Comparison of ENCODE assay signal across 17 cellular contexts in the genomic region with DNA sequence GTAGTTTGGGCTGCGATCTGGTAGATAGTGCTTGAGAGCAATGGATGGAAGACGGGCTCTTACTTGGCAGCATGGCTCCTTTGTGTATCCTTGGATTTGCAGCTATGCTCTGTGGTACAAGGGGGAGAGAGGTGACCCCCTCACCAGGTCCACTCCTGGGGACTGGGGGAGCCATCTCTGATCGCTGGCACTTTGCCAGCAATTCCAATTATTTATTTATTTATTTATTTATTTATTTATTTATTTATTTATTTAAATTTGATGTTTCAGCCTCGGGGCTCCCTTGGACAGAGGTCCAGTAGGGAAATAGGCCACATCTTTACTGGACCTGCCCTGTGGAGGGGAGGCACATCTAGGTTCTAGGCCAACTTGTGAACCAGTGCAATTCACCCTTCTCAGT. TPM values are rescaled to one million over a fixed set of nuclear protein-coding genes. Genes with fewer than 3 reads are reported as not detected.
DNase-seq lines count a peak whose midpoint lies in the region; ATAC-seq, FAIRE-seq and TF ChIP-seq lines count a peak whose summit lies in the region.
"Had no signal": no experiment of that assay in that cellular context is flagged by ENCODE, and none has a peak within 500 bp of the region (broad histone marks: within the 10 kb centered on the region; RNA-seq: fewer than 3 reads in every experiment).

No MANE protein-coding gene starts in this region.

- 77% methylated on average over 3 of the region's 4 CpGs for WGBS in HepG2 (ENCODE audit: low lambda C conversion rate)
- 61% methylated on average over 4 of the region's 4 CpGs for WGBS in right lobe of liver (ENCODE audit: insufficient coverage, low coverage, low lambda C conversion rate, missing lambda C conversion rate)

- DNase-seq in HepG2 (ENCODE audit: low spot score) (no peak), right lobe of liver (no peak), cerebellum (ENCODE audit: low spot score) (peak; percentile 5), osteoblast (ENCODE audit: insufficient read length, low spot score, missing footprints) (no peak), H54 (ENCODE audit: insufficient read length, low spot score) (no peak), left lobe of liver (ENCODE audit: low spot score) (no peak)
- DNase-seq in stimulated activated CD4-positive, alpha-beta T cell treated with anti-CD3 and anti-CD28 coated beads, Interleukin-1b, Interleukin-23, amount 100 ng/mL, for 48 hours: no peak
- DNase-seq: 8988T; Calu3; CD8-positive, alpha-beta T cell; DMS79 treated with DMSO at 0.1 percent for 48 hours; GF-D8; GOT3; IMR-90 had no signal

- BruUV-seq in HepG2 (replicated peaks; lab: Mats Ljungman, UMichigan): no TSS peak

- CTCF ChIA-PET in HepG2 (lab: Yijun Ruan, JAX; ENCODE audit: low intra/inter-chr PET ratio, low total read pairs): no interaction called here

- no peaks in the 10 kb centered on the region for H4K20me1 ChIP-seq in HepG2 (ENCODE audit: insufficient read depth, low read length)
- H4K20me1 ChIP-seq in osteoblast (ENCODE audit: insufficient read depth, low read length): no peaks in the 10 kb centered on the region

- H3K36me3 ChIP-seq in HepG2 (replicated peaks in 1 of 2; ENCODE audit: control insufficient read depth in 1 of 2, insufficient read depth in 2 of 2, low read length in 2 of 2) (no peaks in the 10 kb centered on the region; a peak in 1 of 5 replicates), right lobe of liver (no peaks in the 10 kb centered on the region), osteoblast (ENCODE audit: insufficient read depth, low read length) (no peaks in the 10 kb centered on the region)
- H3K36me3 ChIP-seq: BLaER1 treated with 17β-estradiol and CSF1 and Interleukin-3, amounts not matched to agents 10 nM and 100 nM; HAP-1 had no signal

- H3K9ac ChIP-seq in HepG2 (ENCODE audit: insufficient read depth, low read depth, low read length): no peak overlapping the region
- H3K9ac ChIP-seq: BLaER1 treated with 17β-estradiol and CSF1 and Interleukin-3, amounts not matched to agents 10 nM and 100 nM had no signal

- POLR2A ChIA-PET in HepG2 (lab: Yijun Ruan, JAX): no interaction called here

- TF ChIP-seq EP300 in HepG2 (IDR thresholded peaks at IDR 0.05; ENCODE audit: low read depth in 2 of 2, low read length in 2 of 2) (no peak), HepG2 (CRISPR knock-in tag; IDR thresholded peaks at IDR 0.05; ENCODE audit: borderline replicate concordance) (no peak)

- H3K4me1 ChIP-seq in HepG2 (ENCODE audit: insufficient read depth, low read length): peaks cover 35% of the 10 kb centered on the region
- H3K4me1 ChIP-seq in right lobe of liver: peaks cover 0 to 4% (median 0%) of the 10 kb centered on the region in 4 donors
- peaks cover 25% of the 10 kb centered on the region for H3K4me1 ChIP-seq in osteoblast (ENCODE audit: insufficient read depth, low read length)

- intact Hi-C loops in HepG2 (cut with micrococcal nuclease; ENCODE audit: unreplicated experiment) (no loop called here), right lobe of liver (cut with DNase I) (no loop called here)

- in situ Hi-C loops in HepG2 (cut with HindIII; ENCODE audit: extremely low pct_ligation_motif_present, low pct_unique_long_range_greater_than_20kb): no loop called here

- H3K27me3 ChIP-seq in HepG2 (ENCODE audit: control insufficient read depth in 1 of 2, insufficient read depth in 2 of 2, low read length in 2 of 2): no peaks in the 10 kb centered on the region
- H3K27me3 ChIP-seq in right lobe of liver: no peaks in the 10 kb centered on the region
- no peaks in the 10 kb centered on the region for H3K27me3 ChIP-seq in osteoblast (ENCODE audit: insufficient read depth, low read length)

- FAIRE-seq in HepG2 (lab: Jason Lieb, UNC): no peak
- no peak for FAIRE-seq in H54 (lab: Jason Lieb, UNC)

- H3K9me3 ChIP-seq in HepG2 (ENCODE audit: low read length): peaks cover 8% of the 10 kb centered on the region; the same call in 1 of the 2 replicates
- H3K9me3 ChIP-seq in right lobe of liver: no peaks in the 10 kb centered on the region
- H3K9me3 ChIP-seq in osteoblast (ENCODE audit: low read depth, low read length): no peaks in the 10 kb centered on the region

- H3K79me2 ChIP-seq in HepG2 (ENCODE audit: insufficient read depth, low read length): no peaks in the 10 kb centered on the region
- H3K79me2 ChIP-seq in osteoblast (ENCODE audit: insufficient read depth, low read length): no peaks in the 10 kb centered on the region

- no peak overlapping the region for H3K4me3 ChIP-seq in HepG2 (replicated peaks in 1 of 3; ENCODE audit: insufficient read depth in 1 of 3, low read depth in 2 of 3, low read length in 3 of 3)
- H3K4me3 ChIP-seq in right lobe of liver: no peak overlapping the region
- no peak overlapping the region for H3K4me3 ChIP-seq in osteoblast (ENCODE audit: insufficient read depth, low read length)
- H3K4me3 ChIP-seq: BLaER1 treated with 17β-estradiol and CSF1 and Interleukin-3, amounts not matched to agents 10 nM and 100 nM; HAP-1 had no signal

- no peak for TF ChIP-seq POLR2A in HepG2 (IDR thresholded peaks at IDR 0.05; ENCODE audit: insufficient read depth in 1 of 2, low read depth in 2 of 2, low read length in 2 of 2)
- no peak for TF ChIP-seq POLR2A in right lobe of liver (IDR thresholded peaks at IDR 0.05)
- TF ChIP-seq POLR2A in H54 (IDR thresholded peaks at IDR 0.05; ENCODE audit: low read depth, low read length): no peak

- no peak for ATAC-seq in HepG2
- no peak for ATAC-seq in right lobe of liver
- ATAC-seq in left lobe of liver: no peak
- ATAC-seq: CD8-positive, alpha-beta T cell had no signal

- H2AFZ ChIP-seq in HepG2 (ENCODE audit: low read length) (no peak overlapping the region), osteoblast (ENCODE audit: low read length) (no peak overlapping the region)

- no peak for TF ChIP-seq CTCF in HepG2 (CRISPR knock-in tag; IDR thresholded peaks at IDR 0.05)
- no peak for TF ChIP-seq CTCF in right lobe of liver (IDR thresholded peaks at IDR 0.05)
- TF ChIP-seq CTCF in osteoblast (IDR thresholded peaks at IDR 0.05; ENCODE audit: extremely low read depth, low read depth, low read length): no peak

- no peak for TF ChIP-seq RAD21 in HepG2 (CRISPR knock-in tag; IDR thresholded peaks at IDR 0.05)

- H3K4me2 ChIP-seq in HepG2 (ENCODE audit: low read depth, low read length) (no peak overlapping the region), osteoblast (ENCODE audit: insufficient read depth, low read length) (no peak overlapping the region)

- H3K27ac ChIP-seq in HepG2 (ENCODE audit: extremely low read length, insufficient read depth, low read length) (no peak overlapping the region), right lobe of liver (no peak overlapping the region), osteoblast (ENCODE audit: low read depth, low read length) (peak overlapping the region; percentile 51)
- H3K27ac ChIP-seq: BLaER1 treated with 17β-estradiol and CSF1 and Interleukin-3, amounts not matched to agents 10 nM and 100 nM; HL-60 had no signal

RNA-seq across cellular contexts. Expression of gene TCP10L, which starts 18.3 kb away (rescaled TPM):
- total RNA-seq in HepG2 (2016; rRNA removed; fragmentation: Illumina TruSeq; extraction: Trizol) (2.4 and 2.8 TPM in 2 replicates), right lobe of liver (1 to 10 TPM; 1.5 to 7.1 (median 3.8) TPM), cerebellum (7.9 TPM), osteoblast (0.72 TPM in 1 of 2 replicates, not detected in the other), left lobe of liver (4.1 TPM)
- 3.3 and 3.5 TPM in 2 replicates for total RNA-seq in HepG2 (2016; cell fraction: cytosol; rRNA removed; fragmentation: Illumina TruSeq; extraction: Trizol; ENCODE audit: low read depth)
- 2.7 and 2.9 TPM in 2 replicates for total RNA-seq in HepG2 (2016; cell fraction: insoluble cytoplasmic fraction; rRNA removed; fragmentation: Illumina TruSeq; extraction: Trizol)
- total RNA-seq in HepG2 (2016; cell fraction: membrane; rRNA removed; fragmentation: Illumina TruSeq; extraction: Trizol): 4.2 and 4.4 TPM in 2 replicates
- total RNA-seq in HepG2 (2016; cell fraction: nucleus; rRNA removed; fragmentation: Illumina TruSeq; extraction: Trizol): 1.8 and 1.9 TPM in 2 replicates
- 0.90 and 1.0 TPM in 2 replicates for polyA plus RNA-seq in HepG2 (2011; rRNA removed)
- 0.62 and 0.91 TPM in 2 replicates for polyA plus RNA-seq in HepG2 (2011; cell fraction: cytosol; rRNA removed)
- 0.42 and 0.76 TPM in 2 replicates for polyA plus RNA-seq in HepG2 (2011; cell fraction: nucleus; rRNA removed)
- polyA plus RNA-seq in HepG2 (2012): 0.75 and 2.0 TPM in 2 replicates
- polyA plus RNA-seq in HepG2 (2016; cell fraction: cytosol; fragmentation: Illumina TruSeq; extraction: Trizol; ENCODE audit: low read depth): 4.4 and 6.0 TPM in 2 replicates
- 2.8 and 3.2 TPM in 2 replicates for polyA plus RNA-seq in HepG2 (2016; cell fraction: insoluble cytoplasmic fraction; fragmentation: Illumina TruSeq; extraction: Trizol; ENCODE audit: low read depth)
- polyA plus RNA-seq in HepG2 (2016; cell fraction: membrane; fragmentation: Illumina TruSeq; extraction: Trizol; ENCODE audit: low read depth): 3.1 and 4.8 TPM in 2 replicates
- polyA plus RNA-seq in HepG2 (2016; cell fraction: nucleus; fragmentation: Illumina TruSeq; extraction: Trizol; ENCODE audit: insufficient read depth, low read depth): 1.5 and 2.0 TPM in 2 replicates
- 0.49 TPM in 1 of 2 replicates, not detected in the other for polyA minus RNA-seq in HepG2 (2011; rRNA and poly(A)+ RNA removed; ENCODE audit: low replicate concordance)
- not detected in 2 replicates for polyA minus RNA-seq in HepG2 (2011; cell fraction: cytosol; rRNA and poly(A)+ RNA removed)
- 0.13 TPM in 1 of 2 replicates, not detected in the other for polyA minus RNA-seq in HepG2 (2011; cell fraction: nucleus; rRNA and poly(A)+ RNA removed)
- total RNA-seq: Calu3; CD8-positive, alpha-beta T cell; IMR-90 had no signal

RNA-seq across cellular contexts. Expression of gene CFAP298, which starts 45.2 kb away (rescaled TPM):
- total RNA-seq in HepG2 (2016; rRNA removed; fragmentation: Illumina TruSeq; extraction: Trizol): 62.2 and 67.5 TPM in 2 replicates
- 8.3 and 10.1 TPM in 2 replicates for total RNA-seq in HepG2 (2016; cell fraction: cytosol; rRNA removed; fragmentation: Illumina TruSeq; extraction: Trizol; ENCODE audit: low read depth)
- 63.4 and 69.3 TPM in 2 replicates for total RNA-seq in HepG2 (2016; cell fraction: insoluble cytoplasmic fraction; rRNA removed; fragmentation: Illumina TruSeq; extraction: Trizol)
- 15.3 and 17.5 TPM in 2 replicates for total RNA-seq in HepG2 (2016; cell fraction: membrane; rRNA removed; fragmentation: Illumina TruSeq; extraction: Trizol)
- total RNA-seq in HepG2 (2016; cell fraction: nucleus; rRNA removed; fragmentation: Illumina TruSeq; extraction: Trizol): 27.5 and 31.3 TPM in 2 replicates
- 19.6 and 21.2 TPM in 2 replicates for polyA plus RNA-seq in HepG2 (2011; rRNA removed)
- 17.9 and 20.0 TPM in 2 replicates for polyA plus RNA-seq in HepG2 (2011; cell fraction: cytosol; rRNA removed)
- polyA plus RNA-seq in HepG2 (2011; cell fraction: nucleus; rRNA removed): 36.7 and 41.1 TPM in 2 replicates
- polyA plus RNA-seq in HepG2 (2012): 26.6 and 34.3 TPM in 2 replicates
- 5.4 and 6.3 TPM in 2 replicates for polyA plus RNA-seq in HepG2 (2016; cell fraction: cytosol; fragmentation: Illumina TruSeq; extraction: Trizol; ENCODE audit: low read depth)
- polyA plus RNA-seq in HepG2 (2016; cell fraction: insoluble cytoplasmic fraction; fragmentation: Illumina TruSeq; extraction: Trizol; ENCODE audit: low read depth): 66.1 and 75.8 TPM in 2 replicates
- polyA plus RNA-seq in HepG2 (2016; cell fraction: membrane; fragmentation: Illumina TruSeq; extraction: Trizol; ENCODE audit: low read depth): 8.8 and 10.3 TPM in 2 replicates
- polyA plus RNA-seq in HepG2 (2016; cell fraction: nucleus; fragmentation: Illumina TruSeq; extraction: Trizol; ENCODE audit: insufficient read depth, low read depth): 55.9 and 56.8 TPM in 2 replicates
- 8.7 and 11.6 TPM in 2 replicates for polyA minus RNA-seq in HepG2 (2011; rRNA and poly(A)+ RNA removed; ENCODE audit: low replicate concordance)
- 10.5 and 11.8 TPM in 2 replicates for polyA minus RNA-seq in HepG2 (2011; cell fraction: cytosol; rRNA and poly(A)+ RNA removed)
- 13.8 and 14.3 TPM in 2 replicates for polyA minus RNA-seq in HepG2 (2011; cell fraction: nucleus; rRNA and poly(A)+ RNA removed)
- total RNA-seq in right lobe of liver: 10 to 100 TPM in 5 of 6 experiments, 1 to 10 TPM in 1; 8.6 to 15.3 (median 11.6) TPM
- 49.3 TPM for total RNA-seq in cerebellum
- 14.7 and 14.8 TPM in 2 replicates for total RNA-seq in osteoblast
- 15.1 TPM for total RNA-seq in left lobe of liver
